8 cellular contexts compared by ENCODE assay signal in the genomic region with DNA sequence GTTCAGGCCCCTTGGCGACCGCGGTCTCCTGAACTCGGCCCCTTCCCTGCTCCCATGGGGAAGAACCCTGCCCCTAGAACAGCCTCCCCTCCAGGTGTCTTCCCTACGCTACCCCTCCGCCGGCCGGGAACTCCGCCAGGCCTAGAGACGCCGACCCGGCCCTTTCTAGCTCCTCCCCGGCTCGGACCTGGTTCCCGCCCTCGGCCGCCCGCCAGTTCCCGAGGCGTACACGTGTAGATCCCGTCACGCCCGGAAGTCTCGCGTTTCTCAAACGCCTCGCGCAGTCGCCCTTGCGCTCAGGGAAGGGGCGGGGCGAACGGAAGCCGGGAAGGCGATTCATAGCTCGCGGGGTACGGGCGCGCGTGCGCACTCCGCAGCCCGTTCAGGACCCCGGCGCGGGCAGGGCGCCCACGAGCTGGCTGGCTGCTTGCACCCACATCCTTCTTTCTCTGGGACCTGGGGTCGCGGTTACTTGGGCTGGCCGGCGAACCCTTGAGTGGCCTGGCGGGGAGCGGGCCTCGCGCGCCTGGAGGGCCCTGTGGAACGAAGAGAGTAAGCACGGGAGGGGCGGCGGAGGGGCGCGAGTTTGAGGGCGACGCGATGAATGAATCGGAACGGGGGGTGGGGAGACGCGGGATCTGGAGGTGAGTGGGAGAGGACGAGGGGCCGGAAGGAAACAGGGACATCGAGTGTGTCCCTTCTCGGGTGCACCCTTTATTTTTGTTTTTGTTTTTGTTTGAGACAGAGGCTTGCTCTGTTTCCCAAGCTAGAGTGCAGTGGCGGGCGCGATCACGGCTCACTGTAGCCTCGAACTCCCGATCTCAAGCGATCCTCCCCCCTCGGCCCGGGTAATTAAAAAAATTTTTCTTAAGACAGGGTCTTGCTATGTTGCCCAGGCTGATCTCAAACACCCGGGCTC. TPM values are rescaled to one million over a fixed set of nuclear protein-coding genes. Genes with fewer than 3 reads are reported as not detected.
DNase-seq lines count a peak whose midpoint lies in the region; ATAC-seq and TF ChIP-seq lines count a peak whose summit lies in the region.

A gene (plus strand): TSS at position 369 of the 919 bp plus-strand sequence. CDS start 710 bp downstream, outside the sequence.

- peak within 1 kb of the TSS; percentile 91 for H2BK120ac ChIP-seq in trophoblast cell (ENCODE audit: insufficient read depth, low read length, poor library complexity)

- no peak for TF ChIP-seq EP300 in transverse colon (IDR thresholded peaks at IDR 0.05; ENCODE audit: low read depth)

- peak; percentile 97 for DNase-seq in NCI-H1436 (lab: John Stamatoyannopoulos, UW)
- DNase-seq in T follicular helper cell (ENCODE audit: low read depth) = peak; percentile 98
- DNase-seq in adipocyte (ENCODE audit: low read depth) = peak; percentile 99
- DNase-seq in cardiac muscle cell (ENCODE audit: low read depth in 1 of 2, low spot score in 1 of 2) = peak; percentile 99
- peak; percentile 99 to 100 for DNase-seq in trophoblast cell
- DNase-seq in transverse colon = peak; percentile 99

- peak within 1 kb of the TSS; percentile 100 for H3K18ac ChIP-seq in trophoblast cell (ENCODE audit: low read length)

- peak within 1 kb of the TSS; percentile 35 for H2BK12ac ChIP-seq in trophoblast cell (ENCODE audit: low read length)

- H4K91ac ChIP-seq in trophoblast cell (ENCODE audit: low read depth, low read length) = peak within 1 kb of the TSS; percentile 94

- WGBS in trophoblast cell (ENCODE audit: extremely low coverage, insufficient coverage, insufficient read length) = no CpG with 5 or more reads among the region's 86 CpGs
- WGBS in transverse colon (ENCODE audit: low coverage in 1 of 2), 2 donors = 0 to 1% methylated on average over 10 to 86 of the region's 86 CpGs

- intact Hi-C loops in transverse colon (cut with DNase I; ENCODE audit: low total_unique reads) = loop anchor here (10.0 kb wide), 2 partner anchors 149 to 231 kb away; a partner anchor contains a TSS

- in situ Hi-C loops in transverse colon (cut with MboI; ENCODE audit: low pct_ligation_motif_present in 1 of 4, low pct_unique_long_range_greater_than_20kb in 1 of 4, low sequenced_read_pairs in 3 of 4) = loop anchor here in 2 of 4 donors (25.0 kb wide), 2 partner anchors 156 to 244 kb away; a partner anchor contains a TSS

- H3K9me3 ChIP-seq in adipocyte (ENCODE audit: control insufficient read depth, low read length) (no peaks in the 10 kb centered on the region), cardiac muscle cell (ENCODE audit: low read depth) (no peaks in the 10 kb centered on the region), trophoblast cell (ENCODE audit: insufficient read depth, low read depth, low read length) (no peaks in the 10 kb centered on the region), transverse colon (no peaks in the 10 kb centered on the region)

- H3K36me3 ChIP-seq in adipocyte (ENCODE audit: control insufficient read depth, insufficient read depth, low read length, severe bottlenecking) (no peaks in the 10 kb centered on the region), cardiac muscle cell (no peaks in the 10 kb centered on the region), trophoblast cell (ENCODE audit: control insufficient read depth in 1 of 2, insufficient read depth in 2 of 2, low read length in 2 of 2) (peaks cover 10 to 14% of the 10 kb centered on the region in 2 experiments), transverse colon (no peaks in the 10 kb centered on the region)

- peak within 1 kb of the TSS; percentile 73 for H2AK5ac ChIP-seq in trophoblast cell (ENCODE audit: low read length)

- H3K27ac ChIP-seq in cardiac muscle cell = peak within 1 kb of the TSS; percentile 75
- H3K27ac ChIP-seq in trophoblast cell (ENCODE audit: low read depth, low read length) = peak within 1 kb of the TSS; percentile 83
- peak within 1 kb of the TSS; percentile 93 to 96 (median 94) for H3K27ac ChIP-seq in transverse colon

- H4K12ac ChIP-seq in trophoblast cell (ENCODE audit: low read depth, low read length) = peak within 1 kb of the TSS; percentile 98

- H2BK5ac ChIP-seq in trophoblast cell (ENCODE audit: low read depth, low read length, poor library complexity) = peak within 1 kb of the TSS; percentile 94

- H3K4me3 ChIP-seq in GM12875 (ENCODE audit: low read depth, low read length) (peak within 1 kb of the TSS; percentile 94), adipocyte (ENCODE audit: low read length) (peak within 1 kb of the TSS; percentile 97), cardiac muscle cell (peak within 1 kb of the TSS; percentile 79), trophoblast cell (ENCODE audit: low read depth, low read length) (peak within 1 kb of the TSS; percentile 98), transverse colon (peak within 1 kb of the TSS; percentile 82 to 92 (median 82))

- H3K9ac ChIP-seq in adipocyte (ENCODE audit: low read length) (peak within 1 kb of the TSS; percentile 98), trophoblast cell (ENCODE audit: low read length) (peak within 1 kb of the TSS; percentile 98)

- H3K4ac ChIP-seq in trophoblast cell (ENCODE audit: low read depth, low read length) = peak within 1 kb of the TSS; percentile 99

- H2AFZ ChIP-seq in trophoblast cell (ENCODE audit: insufficient read depth, low read length, poor library complexity) = peak within 1 kb of the TSS; percentile 93

- peaks cover 9% of the 10 kb centered on the region for H3K79me1 ChIP-seq in trophoblast cell (ENCODE audit: low read length)

- H3K27me3 ChIP-seq in adipocyte (replicated peaks; ENCODE audit: control insufficient read depth, insufficient read depth, low read length) (no peaks in the 10 kb centered on the region), cardiac muscle cell (no peaks in the 10 kb centered on the region), trophoblast cell (ENCODE audit: insufficient read depth, low read length) (no peaks in the 10 kb centered on the region), transverse colon (peaks cover 2% of the 10 kb centered on the region)

- H3K14ac ChIP-seq in trophoblast cell (ENCODE audit: low read length) = peak within 1 kb of the TSS; percentile 99

- H3K79me2 ChIP-seq in trophoblast cell (ENCODE audit: control insufficient read depth, insufficient read depth, low read length, poor library complexity) = peaks cover 16% of the 10 kb centered on the region

- ATAC-seq in HG02798 (IDR thresholded peaks at IDR 0.05; ENCODE audit: poor library complexity, unreplicated experiment) = peak; percentile 93

- H3K4me1 ChIP-seq in adipocyte (ENCODE audit: control insufficient read depth, insufficient read depth, low read length) = peaks cover 10% of the 10 kb centered on the region
- H3K4me1 ChIP-seq in cardiac muscle cell (ENCODE audit: low read depth) = peaks cover 10% of the 10 kb centered on the region
- H3K4me1 ChIP-seq in trophoblast cell (ENCODE audit: control insufficient read depth in 1 of 2, insufficient read depth in 2 of 2, low read length in 2 of 2) = peaks cover 9 to 13% of the 10 kb centered on the region in 2 experiments
- peaks cover 7 to 21% (median 12%) of the 10 kb centered on the region in 4 donors for H3K4me1 ChIP-seq in transverse colon

- TF ChIP-seq CTCF in GM12875 (IDR thresholded peaks at IDR 0.05; ENCODE audit: borderline replicate concordance, insufficient read depth, low read depth, low read length) (no peak), cardiac muscle cell (IDR thresholded peaks at IDR 0.05; ENCODE audit: low read depth, low read length) (no peak), transverse colon (IDR thresholded peaks at IDR 0.05) (no peak)

- H3K4me2 ChIP-seq in trophoblast cell (ENCODE audit: low read length) = peak within 1 kb of the TSS; percentile 97

- H3K23ac ChIP-seq in trophoblast cell (ENCODE audit: low read length) = no peak within 1 kb of the TSS

- peak; percentile 77 for TF ChIP-seq POLR2A in transverse colon (IDR thresholded peaks at IDR 0.05)

- peak within 1 kb of the TSS; percentile 99 for H4K8ac ChIP-seq in trophoblast cell (ENCODE audit: low read depth, low read length)

RNA-seq across cellular contexts. Expression of the gene that starts here (rescaled TPM):
- total RNA-seq in cardiac muscle cell (30.6 and 45.7 TPM in 2 replicates), transverse colon (10 to 100 TPM; 10.7 to 58.7 (median 34.1) TPM)
- polyA plus RNA-seq in cardiac muscle cell = 40.2 and 68.3 TPM in 2 replicates
- polyA plus RNA-seq in trophoblast cell (2013) = 78.2 and 84.1 TPM in 2 replicates

Comparison
In these comparisons a context has a peak if more than half of its experiments do, and no peak if none do; other contexts are left out.
1. Peak in every context shown above with its lines: DNase-seq, ATAC-seq, H3K4me3 ChIP-seq and H3K27ac ChIP-seq.